ENCODE assay signal across 1 cellular context in the genomic region with DNA sequence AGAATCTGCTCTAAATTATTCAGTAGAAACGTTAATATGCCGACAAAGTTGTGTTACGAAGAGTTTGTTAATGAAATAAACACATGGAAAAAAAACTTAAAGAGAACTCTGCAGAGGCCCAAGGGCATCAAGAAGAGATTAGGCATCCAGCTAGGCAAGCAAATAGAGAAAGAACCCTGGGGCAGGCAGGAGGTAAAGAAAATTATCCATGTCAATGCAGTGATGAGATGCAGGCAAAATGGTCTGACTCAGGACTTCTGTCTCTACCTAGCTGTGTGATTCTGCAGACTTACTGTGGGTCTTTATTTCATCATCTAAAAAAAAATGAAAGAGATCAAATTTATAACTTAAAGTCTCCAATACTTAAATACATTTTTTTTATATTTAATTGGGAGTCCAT.
TF ChIP-seq lines count a peak whose summit lies in the region.

No MANE protein-coding gene starts in this region.

TF ChIP-seq in GM23338, 12 proteins besides CTCF, POLR2A, EP300 and RAD21 (continued from another document):
- TF ChIP-seq, protein P1, sequence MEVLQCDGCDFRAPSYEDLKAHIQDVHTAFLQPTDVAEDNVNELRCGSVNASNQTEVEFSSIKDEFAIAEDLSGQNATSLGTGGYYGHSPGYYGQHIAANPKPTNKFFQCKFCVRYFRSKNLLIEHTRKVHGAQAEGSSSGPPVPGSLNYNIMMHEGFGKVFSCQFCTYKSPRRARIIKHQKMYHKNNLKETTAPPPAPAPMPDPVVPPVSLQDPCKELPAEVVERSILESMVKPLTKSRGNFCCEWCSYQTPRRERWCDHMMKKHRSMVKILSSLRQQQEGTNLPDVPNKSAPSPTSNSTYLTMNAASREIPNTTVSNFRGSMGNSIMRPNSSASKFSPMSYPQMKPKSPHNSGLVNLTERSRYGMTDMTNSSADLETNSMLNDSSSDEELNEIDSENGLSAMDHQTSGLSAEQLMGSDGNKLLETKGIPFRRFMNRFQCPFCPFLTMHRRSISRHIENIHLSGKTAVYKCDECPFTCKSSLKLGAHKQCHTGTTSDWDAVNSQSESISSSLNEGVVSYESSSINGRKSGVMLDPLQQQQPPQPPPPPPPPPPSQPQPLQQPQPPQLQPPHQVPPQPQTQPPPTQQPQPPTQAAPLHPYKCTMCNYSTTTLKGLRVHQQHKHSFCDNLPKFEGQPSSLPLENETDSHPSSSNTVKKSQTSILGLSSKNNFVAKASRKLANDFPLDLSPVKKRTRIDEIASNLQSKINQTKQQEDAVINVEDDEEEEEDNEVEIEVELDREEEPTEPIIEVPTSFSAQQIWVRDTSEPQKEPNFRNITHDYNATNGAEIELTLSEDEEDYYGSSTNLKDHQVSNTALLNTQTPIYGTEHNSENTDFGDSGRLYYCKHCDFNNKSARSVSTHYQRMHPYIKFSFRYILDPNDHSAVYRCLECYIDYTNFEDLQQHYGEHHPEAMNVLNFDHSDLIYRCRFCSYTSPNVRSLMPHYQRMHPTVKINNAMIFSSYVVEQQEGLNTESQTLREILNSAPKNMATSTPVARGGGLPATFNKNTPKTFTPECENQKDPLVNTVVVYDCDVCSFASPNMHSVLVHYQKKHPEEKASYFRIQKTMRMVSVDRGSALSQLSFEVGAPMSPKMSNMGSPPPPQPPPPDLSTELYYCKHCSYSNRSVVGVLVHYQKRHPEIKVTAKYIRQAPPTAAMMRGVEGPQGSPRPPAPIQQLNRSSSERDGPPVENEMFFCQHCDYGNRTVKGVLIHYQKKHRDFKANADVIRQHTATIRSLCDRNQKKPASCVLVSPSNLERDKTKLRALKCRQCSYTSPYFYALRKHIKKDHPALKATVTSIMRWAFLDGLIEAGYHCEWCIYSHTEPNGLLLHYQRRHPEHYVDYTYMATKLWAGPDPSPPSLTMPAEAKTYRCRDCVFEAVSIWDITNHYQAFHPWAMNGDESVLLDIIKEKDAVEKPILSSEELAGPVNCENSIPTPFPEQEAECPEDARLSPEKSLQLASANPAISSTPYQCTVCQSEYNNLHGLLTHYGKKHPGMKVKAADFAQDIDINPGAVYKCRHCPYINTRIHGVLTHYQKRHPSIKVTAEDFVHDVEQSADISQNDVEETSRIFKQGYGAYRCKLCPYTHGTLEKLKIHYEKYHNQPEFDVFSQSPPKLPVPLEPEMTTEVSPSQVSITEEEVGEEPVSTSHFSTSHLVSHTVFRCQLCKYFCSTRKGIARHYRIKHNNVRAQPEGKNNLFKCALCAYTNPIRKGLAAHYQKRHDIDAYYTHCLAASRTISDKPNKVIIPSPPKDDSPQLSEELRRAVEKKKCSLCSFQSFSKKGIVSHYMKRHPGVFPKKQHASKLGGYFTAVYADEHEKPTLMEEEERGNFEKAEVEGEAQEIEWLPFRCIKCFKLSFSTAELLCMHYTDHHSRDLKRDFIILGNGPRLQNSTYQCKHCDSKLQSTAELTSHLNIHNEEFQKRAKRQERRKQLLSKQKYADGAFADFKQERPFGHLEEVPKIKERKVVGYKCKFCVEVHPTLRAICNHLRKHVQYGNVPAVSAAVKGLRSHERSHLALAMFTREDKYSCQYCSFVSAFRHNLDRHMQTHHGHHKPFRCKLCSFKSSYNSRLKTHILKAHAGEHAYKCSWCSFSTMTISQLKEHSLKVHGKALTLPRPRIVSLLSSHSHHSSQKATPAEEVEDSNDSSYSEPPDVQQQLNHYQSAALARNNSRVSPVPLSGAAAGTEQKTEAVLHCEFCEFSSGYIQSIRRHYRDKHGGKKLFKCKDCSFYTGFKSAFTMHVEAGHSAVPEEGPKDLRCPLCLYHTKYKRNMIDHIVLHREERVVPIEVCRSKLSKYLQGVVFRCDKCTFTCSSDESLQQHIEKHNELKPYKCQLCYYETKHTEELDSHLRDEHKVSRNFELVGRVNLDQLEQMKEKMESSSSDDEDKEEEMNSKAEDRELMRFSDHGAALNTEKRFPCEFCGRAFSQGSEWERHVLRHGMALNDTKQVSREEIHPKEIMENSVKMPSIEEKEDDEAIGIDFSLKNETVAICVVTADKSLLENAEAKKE (CRISPR knock-in tag; IDR thresholded peaks at IDR 0.05) = no peak
- TF ChIP-seq EZH2 (IDR thresholded peaks at IDR 0.05; ENCODE audit: low read depth, unreplicated experiment) (no peak), ZNF114 (CRISPR knock-in tag; IDR thresholded peaks at IDR 0.05) (no peak), ZNF331 (CRISPR knock-in tag; IDR thresholded peaks at IDR 0.05; ENCODE audit: low read depth) (no peak), JUNB (IDR thresholded peaks at IDR 0.05; ENCODE audit: unreplicated experiment) (no peak), STAT1 (IDR thresholded peaks at IDR 0.05; ENCODE audit: unreplicated experiment) (no peak), NANOG (IDR thresholded peaks at IDR 0.05; ENCODE audit: borderline replicate concordance) (no peak)
- TF ChIP-seq, protein P2, sequence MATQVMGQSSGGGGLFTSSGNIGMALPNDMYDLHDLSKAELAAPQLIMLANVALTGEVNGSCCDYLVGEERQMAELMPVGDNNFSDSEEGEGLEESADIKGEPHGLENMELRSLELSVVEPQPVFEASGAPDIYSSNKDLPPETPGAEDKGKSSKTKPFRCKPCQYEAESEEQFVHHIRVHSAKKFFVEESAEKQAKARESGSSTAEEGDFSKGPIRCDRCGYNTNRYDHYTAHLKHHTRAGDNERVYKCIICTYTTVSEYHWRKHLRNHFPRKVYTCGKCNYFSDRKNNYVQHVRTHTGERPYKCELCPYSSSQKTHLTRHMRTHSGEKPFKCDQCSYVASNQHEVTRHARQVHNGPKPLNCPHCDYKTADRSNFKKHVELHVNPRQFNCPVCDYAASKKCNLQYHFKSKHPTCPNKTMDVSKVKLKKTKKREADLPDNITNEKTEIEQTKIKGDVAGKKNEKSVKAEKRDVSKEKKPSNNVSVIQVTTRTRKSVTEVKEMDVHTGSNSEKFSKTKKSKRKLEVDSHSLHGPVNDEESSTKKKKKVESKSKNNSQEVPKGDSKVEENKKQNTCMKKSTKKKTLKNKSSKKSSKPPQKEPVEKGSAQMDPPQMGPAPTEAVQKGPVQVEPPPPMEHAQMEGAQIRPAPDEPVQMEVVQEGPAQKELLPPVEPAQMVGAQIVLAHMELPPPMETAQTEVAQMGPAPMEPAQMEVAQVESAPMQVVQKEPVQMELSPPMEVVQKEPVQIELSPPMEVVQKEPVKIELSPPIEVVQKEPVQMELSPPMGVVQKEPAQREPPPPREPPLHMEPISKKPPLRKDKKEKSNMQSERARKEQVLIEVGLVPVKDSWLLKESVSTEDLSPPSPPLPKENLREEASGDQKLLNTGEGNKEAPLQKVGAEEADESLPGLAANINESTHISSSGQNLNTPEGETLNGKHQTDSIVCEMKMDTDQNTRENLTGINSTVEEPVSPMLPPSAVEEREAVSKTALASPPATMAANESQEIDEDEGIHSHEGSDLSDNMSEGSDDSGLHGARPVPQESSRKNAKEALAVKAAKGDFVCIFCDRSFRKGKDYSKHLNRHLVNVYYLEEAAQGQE (IDR thresholded peaks at IDR 0.05; ENCODE audit: unreplicated experiment) = no peak
TF ChIP-seq in GM23338: peak in this region for 0.
